26 cellular contexts compared by ENCODE assay signal in genomic region chr18:22189431-22189830, GRCh38. TPM values are rescaled to one million over a fixed set of nuclear protein-coding genes. Genes with fewer than 3 reads are reported as not detected.
DNase-seq lines count a peak whose midpoint lies in the region; ATAC-seq and TF ChIP-seq lines count a peak whose summit lies in the region.
"Had no signal": no experiment of that assay in that cellular context is flagged by ENCODE, and none has a peak within 500 bp of the region (broad histone marks: within the 10 kb centered on the region; RNA-seq: fewer than 3 reads in every experiment).

No MANE protein-coding gene starts in this region.

- TF ChIP-seq POLR2A in adrenal gland (IDR thresholded peaks at IDR 0.05) = peak in 1 of 2 donors; percentile 15

- H3K4me1 Mint-ChIP-seq in endodermal cell = peaks cover 74% of the 10 kb centered on the region

- DNase-seq in adrenal gland (peak in 2 of 7 donors; percentile 44 to 51), endodermal cell (peak; percentile 8), lung (ENCODE audit: low spot score) (peak; percentile 28), tibial artery (peak in 1 of 2 donors; percentile 29), dedifferentiated amniotic fluid mesenchymal stem cell (ENCODE audit: extremely low spot score) (no peak), NCI-H524 (lab: John Stamatoyannopoulos, UW) (no peak)
- no peak for DNase-seq in stimulated activated CD4-positive, alpha-beta T cell treated with anti-CD3 and anti-CD28 coated beads, Interleukin-2, amount 100 ng/mL, for 24 hours
- DNase-seq: activated CD4-positive, CD25-positive, alpha-beta regulatory T cell; activated CD8-positive, alpha-beta memory T cell treated with anti-CD3 and anti-CD28 coated beads for 24 hours; activated naive CD8-positive, alpha-beta T cell treated with anti-CD3 and anti-CD28 coated beads for 36 hours; activated T-cell treated with anti-CD3 and anti-CD28 coated beads, Interleukin-2, amount 50 U/mL, for 72 hours; caudate nucleus; CD8-positive, alpha-beta T cell; DND-41; effector memory CD4-positive, alpha-beta T cell; head of caudate nucleus; immature natural killer cell; MG63; natural killer cell; NCI-H1694; NCI-H748 treated with DMSO at 0.1 percent for 48 hours; PC-9; stimulated activated CD4-positive, alpha-beta T cell treated with anti-CD3 and anti-CD28 coated beads, Interleukin-4, amount 100 ng/mL, for 4 hours; T-helper 2 cell had no signal

- H3K4me3 Mint-ChIP-seq in endodermal cell = peak overlapping the region; percentile 15
- H3K4me3 Mint-ChIP-seq: activated naive CD8-positive, alpha-beta T cell treated with anti-CD3 and anti-CD28 coated beads for 36 hours; activated T-cell treated with anti-CD3 and anti-CD28 coated beads, Interleukin-2, amount 50 U/mL, for 72 hours; CD8-positive, alpha-beta T cell; immature natural killer cell; natural killer cell had no signal

- peaks cover 93 to 97% of the 10 kb centered on the region in 2 donors for H3K4me1 ChIP-seq in adrenal gland (replicated peaks in 1 of 2)
- peaks cover 31% of the 10 kb centered on the region for H3K4me1 ChIP-seq in endodermal cell (ENCODE audit: control insufficient read depth, insufficient read depth, low read length)
- H3K4me1 ChIP-seq in lung (ENCODE audit: control insufficient read depth in 2 of 2, insufficient read depth in 2 of 2, low read length in 2 of 2) = peaks cover 21 to 22% of the 10 kb centered on the region in 2 donors
- peaks cover 0 to 96% (median 63%) of the 10 kb centered on the region in 4 donors for H3K4me1 ChIP-seq in tibial artery
- H3K4me1 ChIP-seq: prostate gland had no signal

- H3K9me3 ChIP-seq in adrenal gland (replicated peaks in 1 of 3) = no peaks in the 10 kb centered on the region
- H3K9me3 ChIP-seq in endodermal cell (ENCODE audit: control insufficient read depth, low read length) = no peaks in the 10 kb centered on the region
- no peaks in the 10 kb centered on the region for H3K9me3 ChIP-seq in lung (ENCODE audit: control insufficient read depth in 2 of 2, insufficient read depth in 1 of 2, low read length in 1 of 2)
- H3K9me3 ChIP-seq in tibial artery = no peaks in the 10 kb centered on the region
- H3K9me3 ChIP-seq: HAP-1, MG63, prostate gland had no signal

- H3K4me3 ChIP-seq in adrenal gland (peak overlapping the region in 1 of 4 donors; percentile 28), endodermal cell (ENCODE audit: low read length) (peak overlapping the region; percentile 69), lung (no peak overlapping the region), tibial artery (peak overlapping the region in 1 of 2 donors; percentile 5)
- H3K4me3 ChIP-seq: HAP-1, MG63, PC-9, prostate gland had no signal

- TF ChIP-seq CTCF in adrenal gland (IDR thresholded peaks at IDR 0.05) (no peak), endodermal cell (conservative IDR thresholded peaks at IDR 0.05) (no peak), lung (IDR thresholded peaks at IDR 0.05; ENCODE audit: control extremely low read depth, extremely low read depth) (no peak), tibial artery (IDR thresholded peaks at IDR 0.05) (no peak)

- no peaks in the 10 kb centered on the region for H3K9me3 Mint-ChIP-seq in endodermal cell
- H3K9me3 Mint-ChIP-seq: activated naive CD8-positive, alpha-beta T cell treated with anti-CD3 and anti-CD28 coated beads for 36 hours; activated T-cell treated with anti-CD3 and anti-CD28 coated beads, Interleukin-2, amount 50 U/mL, for 72 hours; CD8-positive, alpha-beta T cell; immature natural killer cell; natural killer cell had no signal

- H3K27ac Mint-ChIP-seq in endodermal cell = peak overlapping the region; percentile 78
- H3K27ac Mint-ChIP-seq: activated naive CD8-positive, alpha-beta T cell treated with anti-CD3 and anti-CD28 coated beads for 36 hours; activated T-cell treated with anti-CD3 and anti-CD28 coated beads, Interleukin-2, amount 50 U/mL, for 72 hours; CD8-positive, alpha-beta T cell; immature natural killer cell; natural killer cell had no signal

- no peaks in the 10 kb centered on the region for H3K27me3 ChIP-seq in adrenal gland
- H3K27me3 ChIP-seq in endodermal cell (ENCODE audit: control insufficient read depth, insufficient read depth, low read length, poor library complexity, severe bottlenecking) = no peaks in the 10 kb centered on the region
- no peaks in the 10 kb centered on the region for H3K27me3 ChIP-seq in lung (ENCODE audit: control insufficient read depth, insufficient read depth)
- H3K27me3 ChIP-seq in tibial artery = no peaks in the 10 kb centered on the region
- H3K27me3 ChIP-seq: MG63 had no signal

- intact Hi-C loops in adrenal gland (cut with DNase I) (no loop called here), tibial artery (cut with DNase I; ENCODE audit: low total_unique reads) (loop anchor here (2.0 kb wide), 1 partner anchor 19 kb away; no protein-coding TSS in a partner anchor)

- H3K9ac ChIP-seq in endodermal cell (ENCODE audit: extremely low read depth, low read length, poor library complexity, severe bottlenecking) = peak overlapping the region; percentile 40

- H3K27ac ChIP-seq in adrenal gland (peak overlapping the region; percentile 28 to 97 (median 81)), endodermal cell (ENCODE audit: low read depth, low read length) (no peak overlapping the region), lung (ENCODE audit: low read depth in 1 of 2, low read length in 1 of 2) (peak overlapping the region; percentile 72 to 94), tibial artery (peak overlapping the region; percentile 69 to 76)
- H3K27ac ChIP-seq: PC-9, prostate gland had no signal

- H3K27me3 Mint-ChIP-seq in endodermal cell (ENCODE audit: insufficient read depth) = no peaks in the 10 kb centered on the region

- ATAC-seq in lung (ENCODE audit: insufficient read depth, low FRiP score) = no peak
- ATAC-seq: activated T-cell treated with anti-CD3 and anti-CD28 coated beads, Interleukin-2, amount 50 U/mL, for 72 hours; CD8-positive, alpha-beta T cell; natural killer cell had no signal

- 31 to 41% (median 34%) methylated on average over 3 of the region's 3 CpGs for WGBS in adrenal gland, 4 donors
- WGBS in endodermal cell (ENCODE audit: insufficient coverage in 1 of 2, insufficient read length in 1 of 2), 2 experiments = 88 to 100% methylated on average over 1 to 3 of the region's 3 CpGs
- WGBS in lung, 2 donors = 57 to 77% methylated on average over 3 of the region's 3 CpGs

- peaks cover 70% of the 10 kb centered on the region for H3K36me3 Mint-ChIP-seq in endodermal cell (ENCODE audit: low read depth)
- H3K36me3 Mint-ChIP-seq: activated naive CD8-positive, alpha-beta T cell treated with anti-CD3 and anti-CD28 coated beads for 36 hours; CD8-positive, alpha-beta T cell; natural killer cell had no signal

- H3K36me3 ChIP-seq in adrenal gland (replicated peaks in 1 of 2) (peaks cover 0 to 30% of the 10 kb centered on the region in 2 donors), endodermal cell (ENCODE audit: control insufficient read depth, insufficient read depth, low read length) (peaks cover 88% of the 10 kb centered on the region), lung (ENCODE audit: control insufficient read depth in 2 of 2, insufficient read depth in 2 of 2, low read length in 2 of 2) (peaks cover 6 to 9% of the 10 kb centered on the region in 2 donors), tibial artery (peaks cover 5 to 16% (median 13%) of the 10 kb centered on the region in 3 donors)
- H3K36me3 ChIP-seq: HAP-1, prostate gland had no signal

RNA-seq across cellular contexts. Expression of gene GATA6, which starts 20.0 kb away (rescaled TPM):
- total RNA-seq in adrenal gland (100 to 1,000 TPM; 118 to 222 (median 141) TPM), endodermal cell (100 to 1,000 TPM; 106 to 158 TPM), lung (10 to 100 TPM; 32.1 to 34.3 TPM)
- polyA plus RNA-seq in adrenal gland (10 to 100 TPM; 31.3 to 55.7 (median 48.2) TPM), lung (10 to 100 TPM; 11.3 to 11.5 TPM)
- polyA plus RNA-seq in endodermal cell (2013, experiment 1 of 2) = 30.0 TPM
- polyA plus RNA-seq in endodermal cell (2013, experiment 2 of 2) = 39.3 TPM
- total RNA-seq: activated naive CD8-positive, alpha-beta T cell treated with anti-CD3 and anti-CD28 coated beads for 36 hours had no signal

Comparison
In these comparisons a context has a peak if more than half of its experiments do, and no peak if none do; other contexts are left out.
1. DNase-seq: peak in endodermal cell (single experiment) and lung (single experiment); none in dedifferentiated amniotic fluid mesenchymal stem cell (single experiment), stimulated activated CD4-positive, alpha-beta T cell treated with anti-CD3 and anti-CD28 coated beads, Interleukin-2, amount 100 ng/mL, for 24 hours (0 of 2) and NCI-H524 (0 of 2).